In the genomic region with DNA sequence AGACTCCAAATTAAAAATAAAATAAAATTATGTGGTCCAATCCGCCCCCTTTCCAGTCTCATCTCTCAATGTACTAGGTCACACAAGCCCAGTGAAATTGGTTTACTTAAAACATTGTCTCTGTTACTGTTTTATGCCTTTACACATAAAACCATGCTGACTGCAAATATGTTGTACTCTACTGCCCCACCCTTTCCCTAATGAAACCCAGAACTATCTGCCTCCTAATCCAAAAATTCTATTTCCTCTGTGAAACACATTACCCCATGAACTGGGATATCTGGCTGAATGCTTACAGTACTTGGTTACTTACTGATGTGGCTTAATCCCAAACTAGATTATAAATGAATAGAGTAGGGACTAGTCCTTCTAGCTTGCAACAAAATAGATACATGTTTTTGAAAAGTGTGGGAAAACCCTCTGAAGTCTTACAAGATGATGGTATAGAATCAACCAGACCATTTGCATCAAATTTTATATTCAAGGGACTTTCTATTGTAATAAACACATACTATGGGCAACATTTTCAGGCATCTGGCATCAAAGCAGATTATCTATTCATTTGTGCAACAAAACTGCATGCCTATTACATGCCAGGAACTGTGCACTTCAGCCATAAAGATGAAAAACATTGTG, we compare ENCODE assay signal across 10 cellular contexts. TPM values are rescaled to one million over a fixed set of nuclear protein-coding genes. Genes with fewer than 3 reads are reported as not detected.
DNase-seq lines count a peak whose midpoint lies in the region; ATAC-seq, FAIRE-seq and TF ChIP-seq lines count a peak whose summit lies in the region.
"Had no signal": no experiment of that assay in that cellular context is flagged by ENCODE, and none has a peak within 500 bp of the region (broad histone marks: within the 10 kb centered on the region; RNA-seq: fewer than 3 reads in every experiment).

No MANE protein-coding gene starts in this region.

- H3K4me1 Mint-ChIP-seq in activated T-helper 17 cell treated with anti-CD3 and anti-CD28 coated beads, Interleukin-2, amount 50 U/mL, for 72 hours = peaks cover 50% of the 10 kb centered on the region

- H4K20me1 ChIP-seq in HCT116 (ENCODE audit: insufficient read depth) = peaks cover 23% of the 10 kb centered on the region; the same call in 1 of the 2 replicates

- H3K27ac ChIP-seq in HCT116 (ENCODE audit: low read depth, low read length) (no peak overlapping the region; the same call in 1 of the 2 replicates), cardiac muscle cell (peak overlapping the region; percentile 77), small intestine (ENCODE audit: low read depth in 1 of 2, low read length in 1 of 2) (peak overlapping the region; percentile 11 to 44)

- H3K4me3 Mint-ChIP-seq in activated T-helper 17 cell treated with anti-CD3 and anti-CD28 coated beads, Interleukin-2, amount 50 U/mL, for 72 hours = peak overlapping the region; percentile 66

- TF ChIP-seq CTCF in HCT116 (IDR thresholded peaks at IDR 0.05 in 2 of 3, conservative IDR thresholded peaks at IDR 0.05 in 1 of 3; ENCODE audit: borderline replicate concordance in 1 of 3, insufficient read depth in 1 of 3, low read depth in 2 of 3, low read length in 2 of 3) = no peak
- TF ChIP-seq CTCF in cardiac muscle cell (IDR thresholded peaks at IDR 0.05; ENCODE audit: low read depth, low read length) = no peak

- whole genome bisulfite sequencing in small intestine, 3 donors = 77 to 92% (median 79%) methylated on average over 1 of the region's 1 CpG

- no peak for FAIRE-seq in small intestine (lab: Jason Lieb, UNC)

- no peaks in the 10 kb centered on the region for H3K9me3 Mint-ChIP-seq in activated T-helper 17 cell treated with anti-CD3 and anti-CD28 coated beads, Interleukin-2, amount 50 U/mL, for 72 hours
- H3K9me3 Mint-ChIP-seq: neural crest cell had no signal

- H3K27me3 ChIP-seq in HCT116 (ENCODE audit: insufficient read depth, low read length) = no peaks in the 10 kb centered on the region
- no peaks in the 10 kb centered on the region for H3K27me3 ChIP-seq in cardiac muscle cell
- no peaks in the 10 kb centered on the region for H3K27me3 ChIP-seq in small intestine (ENCODE audit: control insufficient read depth in 2 of 2, insufficient read depth in 2 of 2, low read length in 2 of 2)

- DNase-seq in HCT116 (ENCODE audit: low read depth, low spot score) (no peak), cardiac muscle cell (ENCODE audit: low read depth in 1 of 2, low spot score in 1 of 2) (no peak), small intestine (no peak)
- no peak for DNase-seq in stimulated activated CD4-positive, alpha-beta T cell treated with anti-CD3 and anti-CD28 coated beads, Interleukin-4, amount 100 ng/mL, for 24 hours
- DNase-seq: NCI-H1092 treated with DMSO at 0.1 percent for 48 hours had no signal

- no peaks in the 10 kb centered on the region for H3K27me3 Mint-ChIP-seq in activated T-helper 17 cell treated with anti-CD3 and anti-CD28 coated beads, Interleukin-2, amount 50 U/mL, for 72 hours

- TF ChIP-seq RAD21 in HCT116 (IDR thresholded peaks at IDR 0.05; ENCODE audit: low read depth) = no peak

- POLR2A ChIA-PET in HCT116 (lab: Charles Lee) = interaction anchor here (0.9 to 1.4 kb wide), 2 partner anchors 9 to 19 kb away, joined by 3 read pairs; no protein-coding TSS in a partner anchor

- H3K79me2 ChIP-seq in HCT116 (ENCODE audit: insufficient read depth, low read length) = no peaks in the 10 kb centered on the region; the same call in none of the 2 replicates

- RAD21 ChIA-PET in HCT116 (lab: Charles Lee; ENCODE audit: low non-redundant PET in 1 of 2, low total read pairs in 2 of 2, uncharacterized antibody in 2 of 2, unreplicated experiment in 2 of 2) = no interaction called here

- H3K4me3 ChIP-seq in HCT116 (replicated peaks in 1 of 2; ENCODE audit: low read depth in 1 of 2, low read length in 2 of 2) (no peak overlapping the region), cardiac muscle cell (no peak overlapping the region), small intestine (ENCODE audit: low read depth in 1 of 2, low read length in 2 of 2) (no peak overlapping the region)

- peaks cover 100% of the 10 kb centered on the region for H3K36me3 Mint-ChIP-seq in activated T-helper 17 cell treated with anti-CD3 and anti-CD28 coated beads, Interleukin-2, amount 50 U/mL, for 72 hours (ENCODE audit: low read depth)

- peak overlapping the region; percentile 19; the same call in 1 of the 2 replicates for H3K9ac ChIP-seq in HCT116 (ENCODE audit: low read length)

- intact Hi-C loops in HCT116 (cut with micrococcal nuclease) = no loop called here

- H3K9me3 ChIP-seq in HCT116 (ENCODE audit: control insufficient read depth in 1 of 2, insufficient read depth in 1 of 2, low read depth in 1 of 2, low read length in 2 of 2) (no peaks in the 10 kb centered on the region), cardiac muscle cell (ENCODE audit: low read depth) (no peaks in the 10 kb centered on the region), small intestine (ENCODE audit: control insufficient read depth, low read depth) (no peaks in the 10 kb centered on the region)

- CTCF ChIA-PET in HCT116 (lab: Charles Lee) = no interaction called here

- no peaks in the 10 kb centered on the region for H3K9me2 ChIP-seq in HCT116 (ENCODE audit: insufficient read depth)

- no TSS peak for BruUV-seq in HCT116 (replicated peaks; lab: Mats Ljungman, UMichigan)

- peak overlapping the region; percentile 39 for H3K4me2 ChIP-seq in HCT116 (ENCODE audit: low read length)

- ATAC-seq in HCT116 (no peak), HG03432 (IDR thresholded peaks at IDR 0.05; ENCODE audit: unreplicated experiment) (no peak), HG03139 (IDR thresholded peaks at IDR 0.05; ENCODE audit: unreplicated experiment) (no peak), GM19351 (IDR thresholded peaks at IDR 0.05; ENCODE audit: unreplicated experiment) (no peak)
- ATAC-seq in activated T-helper 17 cell treated with anti-CD3 and anti-CD28 coated beads, Interleukin-2, amount 50 U/mL, for 72 hours (replicated peaks) = peak; percentile 20

- TF ChIP-seq POLR2A in HCT116 (IDR thresholded peaks at IDR 0.05; ENCODE audit: borderline replicate concordance, extremely low read depth, insufficient read depth, insufficient read length) = no peak

- H3K27ac Mint-ChIP-seq in activated T-helper 17 cell treated with anti-CD3 and anti-CD28 coated beads, Interleukin-2, amount 50 U/mL, for 72 hours = peak overlapping the region; percentile 34

- H3K36me3 ChIP-seq in HCT116 (ENCODE audit: control insufficient read depth in 1 of 2, insufficient read depth in 2 of 2, low read length in 2 of 2) = no peaks in the 10 kb centered on the region
- H3K36me3 ChIP-seq in cardiac muscle cell = peaks cover 6% of the 10 kb centered on the region
- peaks cover 2 to 3% of the 10 kb centered on the region in 2 donors for H3K36me3 ChIP-seq in small intestine (ENCODE audit: control insufficient read depth in 2 of 2, insufficient read depth in 2 of 2, low read length in 2 of 2)

- H2AFZ ChIP-seq in HCT116 (ENCODE audit: low read depth, low read length, poor library complexity, severe bottlenecking) = no peak overlapping the region

- H3K4me1 ChIP-seq in HCT116 (ENCODE audit: control insufficient read depth in 1 of 2, insufficient read depth in 2 of 2, low read length in 2 of 2) = peaks cover 12 to 38% of the 10 kb centered on the region in 2 experiments
- H3K4me1 ChIP-seq in cardiac muscle cell (ENCODE audit: low read depth) = peaks cover 23% of the 10 kb centered on the region
- peaks cover 15 to 24% of the 10 kb centered on the region in 2 donors for H3K4me1 ChIP-seq in small intestine (ENCODE audit: control insufficient read depth in 2 of 2, insufficient read depth in 1 of 2, low read depth in 1 of 2, low read length in 1 of 2)

TF ChIP-seq in HCT116, 20 proteins besides CTCF, POLR2A, EP300 and RAD21:
- TF ChIP-seq MAX (IDR thresholded peaks at IDR 0.05) (no peak), SRF (IDR thresholded peaks at IDR 0.05; ENCODE audit: low read depth) (no peak), ZFX (IDR thresholded peaks at IDR 0.05) (no peak), JUND (IDR thresholded peaks at IDR 0.05) (no peak)

RNA-seq across cellular contexts. Expression of gene KMT2E, which starts 10.0 kb away (rescaled TPM):
- 39.8 TPM for total RNA-seq in HCT116 (2021; ENCODE audit: unreplicated experiment)
- polyA plus RNA-seq in HCT116 (2012) = 26.8 and 32.2 TPM in 2 replicates
- total RNA-seq in activated T-helper 17 cell treated with anti-CD3 and anti-CD28 coated beads, Interleukin-2, amount 50 U/mL, for 72 hours = 100 to 1,000 TPM in 1 of 2 donors, 10 to 100 TPM in 1; 85.2 to 181 TPM
- 59.1 and 78.4 TPM in 2 replicates for total RNA-seq in cardiac muscle cell
- polyA plus RNA-seq in cardiac muscle cell = 131 and 152 TPM in 2 replicates
- 10 to 100 TPM; 11.1 to 20.0 (median 12.5) TPM for polyA plus RNA-seq in small intestine
